26 cellular contexts compared by ENCODE assay signal in the genomic region with DNA sequence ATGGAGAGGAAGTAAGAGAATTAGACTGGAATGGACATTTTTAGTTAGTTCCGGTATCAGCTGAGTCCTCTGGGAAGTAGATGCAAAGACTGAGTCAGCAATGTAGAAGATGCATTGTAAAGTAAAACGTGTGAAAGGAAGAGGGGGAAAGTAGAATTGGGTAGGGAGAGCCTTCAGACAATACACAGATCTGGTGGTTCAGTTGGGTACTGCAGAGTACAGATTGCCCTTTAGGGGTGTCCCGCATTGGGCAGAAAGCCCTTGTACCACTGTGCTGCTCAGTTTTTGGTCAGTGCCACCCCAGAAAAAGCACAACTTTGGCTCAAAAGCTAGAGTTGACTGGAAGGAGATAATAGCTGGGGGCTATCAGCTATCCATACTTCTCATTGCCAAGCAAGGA.
"Had no signal": no experiment of that assay in that cellular context is flagged by ENCODE, and none has a peak within 500 bp of the region (broad histone marks: within the 10 kb centered on the region; RNA-seq: fewer than 3 reads in every experiment).

No MANE protein-coding gene starts in this region.

- FAIRE-seq: colon, endothelial cell of umbilical vein, frontal cortex had no signal

- ATAC-seq: activated T-cell treated with anti-CD3 and anti-CD28 coated beads, Interleukin-2, amount 50 U/mL, for 4 hours; esophagus mucosa; naive thymus-derived CD8-positive, alpha-beta T cell; psoas muscle; stimulated activated naive CD8-positive, alpha-beta T cell treated with anti-CD3 and anti-CD28 coated beads, Interleukin-15, Interleukin-2, amounts not matched to agents 100 U/mL and 50 U/mL, for 24 hours; upper lobe of right lung had no signal

- H3K9me3 Mint-ChIP-seq: activated naive CD8-positive, alpha-beta T cell treated with anti-CD3 and anti-CD28 coated beads for 36 hours; activated T-helper 2 cell treated with anti-CD3 and anti-CD28 coated beads, Interferon-gamma antibody, Interleukin-2, Interleukin-4, amounts not matched to agents 10 μg/mL and 5 μg/mL and 100 μg/mL, durations not matched to agents 14 hours and 24 hours and 36 hours; central memory CD8-positive, alpha-beta T cell; T-helper 2 cell treated with Interferon-gamma antibody and Interleukin-4, amounts not matched to agents 5 μg/mL and 100 μg/mL, for 36 hours had no signal

- H3K27ac Mint-ChIP-seq: activated naive CD8-positive, alpha-beta T cell treated with anti-CD3 and anti-CD28 coated beads for 36 hours; activated T-helper 2 cell treated with anti-CD3 and anti-CD28 coated beads, Interferon-gamma antibody, Interleukin-2, Interleukin-4, amounts not matched to agents 10 μg/mL and 5 μg/mL and 100 μg/mL, durations not matched to agents 14 hours and 24 hours and 36 hours; mesothelial cell of epicardium; naive thymus-derived CD8-positive, alpha-beta T cell; T-helper 2 cell treated with Interferon-gamma antibody and Interleukin-4, amounts not matched to agents 5 μg/mL and 100 μg/mL, for 36 hours had no signal

- H3K79me2 ChIP-seq: hepatocyte had no signal

- H3K4me1 Mint-ChIP-seq: activated naive CD8-positive, alpha-beta T cell treated with anti-CD3 and anti-CD28 coated beads for 36 hours; central memory CD8-positive, alpha-beta T cell; naive thymus-derived CD8-positive, alpha-beta T cell had no signal

- H3K4me3 Mint-ChIP-seq: activated naive CD8-positive, alpha-beta T cell treated with anti-CD3 and anti-CD28 coated beads for 36 hours; activated T-cell treated with anti-CD3 and anti-CD28 coated beads, Interleukin-2, amount 50 U/mL, for 4 hours; central memory CD8-positive, alpha-beta T cell; mesothelial cell of epicardium; naive thymus-derived CD8-positive, alpha-beta T cell; T-helper 2 cell treated with Interferon-gamma antibody and Interleukin-4, amounts not matched to agents 5 μg/mL and 100 μg/mL, for 36 hours had no signal

- H3K36me3 ChIP-seq: breast epithelium, left ventricle myocardium inferior, right atrium auricular region, upper lobe of right lung had no signal

- H3K4me1 ChIP-seq: breast epithelium, left ventricle myocardium inferior, psoas muscle, right atrium auricular region, upper lobe of right lung had no signal

- H3K27ac ChIP-seq: breast epithelium, hepatocyte, left ventricle myocardium inferior, psoas muscle, right atrium auricular region, upper lobe of right lung had no signal

- H2AFZ ChIP-seq: hepatocyte had no signal

- H3K9me3 ChIP-seq: breast epithelium, left ventricle myocardium inferior, psoas muscle, right atrium auricular region, upper lobe of right lung had no signal

- DNase-seq: activated CD4-positive, alpha-beta T cell treated with anti-CD3 and anti-CD28 coated beads, Interleukin-2, amount 50 U/mL, for 4 hours; activated CD8-positive, alpha-beta memory T cell treated with anti-CD3 and anti-CD28 coated beads, Interleukin-2, amount 50 U/mL, for 48 hours; activated naive CD4-positive, alpha-beta T cell; activated naive CD8-positive, alpha-beta T cell treated with anti-CD3 and anti-CD28 coated beads for 36 hours; activated T-cell treated with anti-CD3 and anti-CD28 coated beads, Interleukin-2, amount 50 U/mL, for 4 hours; amniotic stem cell; effector memory CD4-positive, alpha-beta T cell; glutamatergic neuron; left ventricle myocardium inferior; naive thymus-derived CD8-positive, alpha-beta T cell; psoas muscle; stimulated activated CD4-positive, alpha-beta T cell treated with anti-CD3 and anti-CD28 coated beads, Interleukin-12 subunit alpha, Interleukin-12 subunit beta, amount 100 ng/mL, for 4 hours; stimulated activated CD4-positive, alpha-beta T cell treated with anti-CD3 and anti-CD28 coated beads, Interleukin-4, amount 100 ng/mL, for 4 hours; stimulated activated naive CD8-positive, alpha-beta T cell treated with anti-CD3 and anti-CD28 coated beads, Interleukin-15, Interleukin-2, amounts not matched to agents 100 U/mL and 50 U/mL, for 24 hours; upper lobe of right lung had no signal

- H3K4me3 ChIP-seq: breast epithelium, hepatocyte, left ventricle myocardium inferior, psoas muscle, right atrium auricular region, upper lobe of right lung had no signal

- H3K27me3 ChIP-seq: breast epithelium, hepatocyte, right atrium auricular region, upper lobe of right lung had no signal

- H3K27me3 Mint-ChIP-seq: activated naive CD8-positive, alpha-beta T cell treated with anti-CD3 and anti-CD28 coated beads for 36 hours had no signal

- H3K4me2 ChIP-seq: hepatocyte had no signal

- H3K36me3 Mint-ChIP-seq: activated naive CD8-positive, alpha-beta T cell treated with anti-CD3 and anti-CD28 coated beads for 36 hours; mesothelial cell of epicardium; naive thymus-derived CD8-positive, alpha-beta T cell had no signal
